Comparison of ENCODE assay signal across 8 cellular contexts in the genomic region with DNA sequence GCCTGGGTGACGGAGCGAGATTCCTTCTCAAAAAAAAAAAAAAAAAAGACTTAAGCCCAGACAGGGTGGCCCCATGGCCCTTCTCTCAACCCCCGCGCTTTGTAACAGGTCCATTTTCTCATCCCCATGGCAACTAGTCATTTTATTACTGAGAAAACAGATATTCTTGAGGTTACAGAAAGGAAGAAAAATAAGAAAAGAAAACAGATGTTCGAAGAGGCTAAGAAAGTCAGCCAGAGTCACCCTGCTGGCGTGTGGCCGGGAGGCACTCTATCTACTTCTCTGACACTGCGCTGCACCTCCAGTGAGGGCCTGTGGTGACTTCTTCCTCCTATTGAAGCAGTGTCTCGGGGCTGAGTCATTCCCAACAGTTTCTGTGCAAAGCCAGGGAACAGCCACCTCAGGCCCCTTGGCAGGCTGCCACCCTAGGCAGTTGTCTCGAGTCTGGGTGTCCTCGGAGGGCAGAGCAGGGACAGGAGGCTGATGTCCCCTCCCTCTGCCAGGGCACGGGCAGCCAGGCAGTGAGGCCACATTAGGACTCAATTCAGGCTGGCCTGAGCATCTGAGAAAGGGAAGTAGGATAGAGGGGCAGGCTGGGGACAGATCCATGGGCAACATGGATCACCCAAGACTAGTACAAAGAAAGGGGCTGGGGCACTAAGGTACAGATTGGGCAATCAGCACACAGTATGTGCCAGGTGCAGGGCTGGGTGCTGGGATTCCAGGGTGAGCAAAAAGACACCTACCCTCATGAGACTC. TPM values are rescaled to one million over a fixed set of nuclear protein-coding genes. Genes with fewer than 3 reads are reported as not detected.
DNase-seq lines count a peak whose midpoint lies in the region; ATAC-seq and TF ChIP-seq lines count a peak whose summit lies in the region.

No MANE protein-coding gene starts in this region.

- H3K23ac ChIP-seq in IMR-90 (ENCODE audit: low read depth, low read length): no peak overlapping the region

- H4K8ac ChIP-seq in IMR-90 (ENCODE audit: low read depth in 2 of 2, low read length in 2 of 2): no peak overlapping the region; a peak in 1 of 4 replicates

- no peak overlapping the region; the same call in 1 of the 2 replicates for H2AK5ac ChIP-seq in IMR-90 (ENCODE audit: low read depth, low read length)

- no peak overlapping the region for H3K4me3 ChIP-seq in IMR-90 (ENCODE audit: insufficient read depth, low read depth, low read length)
- no peak overlapping the region for H3K4me3 ChIP-seq in naive thymus-derived CD4-positive, alpha-beta T cell (ENCODE audit: low read length)
- H3K4me3 ChIP-seq in CD8-positive, alpha-beta T cell (ENCODE audit: low read depth, low read length): no peak overlapping the region

- H3K79me1 ChIP-seq in IMR-90 (ENCODE audit: low read depth in 1 of 2, low read length in 2 of 2): no peaks in the 10 kb centered on the region

- no peaks in the 10 kb centered on the region for H3K9me1 ChIP-seq in IMR-90 (ENCODE audit: insufficient read depth, low read length)

- intact Hi-C loops in IMR-90 (cut with micrococcal nuclease): no loop called here
- intact Hi-C loops in naive thymus-derived CD4-positive, alpha-beta T cell (cut with micrococcal nuclease): no loop called here
- intact Hi-C loops in CD8-positive, alpha-beta T cell (cut with DNase I, micrococcal nuclease): no loop called here

- H4K5ac ChIP-seq in IMR-90 (ENCODE audit: low read depth, low read length): no peak overlapping the region

- H3K56ac ChIP-seq in IMR-90 (ENCODE audit: extremely low read depth, insufficient read depth, low read length): no peak overlapping the region

- H3K36me3 ChIP-seq in IMR-90 (ENCODE audit: control insufficient read depth, insufficient read depth, low read length): no peaks in the 10 kb centered on the region
- no peaks in the 10 kb centered on the region for H3K36me3 ChIP-seq in naive thymus-derived CD4-positive, alpha-beta T cell (ENCODE audit: control insufficient read depth in 2 of 3, insufficient read depth in 3 of 3, low read length in 3 of 3)
- no peaks in the 10 kb centered on the region for H3K36me3 ChIP-seq in CD8-positive, alpha-beta T cell (ENCODE audit: insufficient read depth, low read length)

- peak; percentile 95 for ATAC-seq in IMR-90 (ENCODE audit: low read depth)
- peak; percentile 94 for ATAC-seq in naive thymus-derived CD4-positive, alpha-beta T cell
- ATAC-seq in GM21390 (IDR thresholded peaks at IDR 0.05; ENCODE audit: unreplicated experiment): no peak
- no peak for ATAC-seq in CD8-positive, alpha-beta T cell

- H2BK120ac ChIP-seq in IMR-90 (ENCODE audit: low read depth, low read length): no peak overlapping the region

- 0 out of 2 replicates have a peak overlapping the region, but pooled peaks have one; percentile 13 for H3K4me2 ChIP-seq in IMR-90 (ENCODE audit: low read depth, low read length)

- H3K4ac ChIP-seq in IMR-90 (ENCODE audit: low read depth, low read length): peak overlapping the region; percentile 9; the same call in 1 of the 2 replicates

- no peak overlapping the region for H3K27ac Mint-ChIP-seq in naive thymus-derived CD4-positive, alpha-beta T cell
- H3K27ac Mint-ChIP-seq in CD8-positive, alpha-beta T cell: no peak overlapping the region

- peak overlapping the region; percentile 84 for H2AFZ ChIP-seq in IMR-90 (replicated peaks; ENCODE audit: low read length, poor library complexity)

- WGBS in IMR-90 (ENCODE audit: extremely low coverage in 2 of 2, insufficient read length in 1 of 2), 2 experiments: 0% methylated on average over 4 of the region's 12 CpGs; no CpG with 5 or more reads in 1 of the 2 experiments

- H2BK20ac ChIP-seq in IMR-90 (ENCODE audit: low read depth, low read length): no peak overlapping the region

- H3K27me3 Mint-ChIP-seq in naive thymus-derived CD4-positive, alpha-beta T cell: peaks cover 0 to 6% (median 0%) of the 10 kb centered on the region in 5 donors
- peaks cover 5% of the 10 kb centered on the region for H3K27me3 Mint-ChIP-seq in CD8-positive, alpha-beta T cell (ENCODE audit: low read depth)

- BruUV-seq in IMR-90 (replicated peaks; lab: Mats Ljungman, UMichigan): no TSS peak

- H4K20me1 ChIP-seq in IMR-90 (ENCODE audit: insufficient read depth, low read length): no peaks in the 10 kb centered on the region

- H3K36me3 Mint-ChIP-seq in naive thymus-derived CD4-positive, alpha-beta T cell: peaks cover 0 to 3% (median 0%) of the 10 kb centered on the region in 5 donors
- no peaks in the 10 kb centered on the region for H3K36me3 Mint-ChIP-seq in CD8-positive, alpha-beta T cell

- peak overlapping the region; percentile 27; the same call in 1 of the 2 replicates for H4K91ac ChIP-seq in IMR-90 (ENCODE audit: insufficient read depth, low read depth, low read length)

- dilution Hi-C loops in IMR-90 (cut with HindIII; ENCODE audit: low sequenced_read_pairs, unreplicated experiment): no loop called here

- no peak overlapping the region for H3K18ac ChIP-seq in IMR-90 (ENCODE audit: low read depth, low read length)

- H3K9ac ChIP-seq in IMR-90 (ENCODE audit: low read depth, low read length): no peak overlapping the region

- in situ Hi-C loops in IMR-90 (cut with MboI; ENCODE audit: low sequenced_read_pairs): no loop called here

- H3K27me3 ChIP-seq in IMR-90 (ENCODE audit: control insufficient read depth, insufficient read depth, low read length): peaks cover 4% of the 10 kb centered on the region; the same call in 1 of the 2 replicates
- H3K27me3 ChIP-seq in naive thymus-derived CD4-positive, alpha-beta T cell (ENCODE audit: control insufficient read depth in 2 of 2, insufficient read depth in 2 of 2, low read length in 2 of 2): no peaks in the 10 kb centered on the region
- H3K27me3 ChIP-seq in CD8-positive, alpha-beta T cell (ENCODE audit: insufficient read depth, low read length): no peaks in the 10 kb centered on the region

- TF ChIP-seq RAD21 in IMR-90 (IDR thresholded peaks at IDR 0.05; ENCODE audit: low read length): no peak

- POLR2A ChIA-PET in IMR-90 (lab: Charles Lee; ENCODE audit: unreplicated experiment): no interaction called here
- POLR2A ChIA-PET in naive thymus-derived CD4-positive, alpha-beta T cell (lab: Charles Lee): no interaction called here
- POLR2A ChIA-PET in CD8-positive, alpha-beta T cell (lab: Charles Lee): no interaction called here

- H3K4me1 ChIP-seq in IMR-90 (ENCODE audit: control insufficient read depth, insufficient read depth, low read length): peaks cover 2% of the 10 kb centered on the region
- no peaks in the 10 kb centered on the region for H3K4me1 ChIP-seq in naive thymus-derived CD4-positive, alpha-beta T cell (ENCODE audit: control insufficient read depth in 2 of 2, insufficient read depth in 2 of 2, low read length in 2 of 2)
- no peaks in the 10 kb centered on the region for H3K4me1 ChIP-seq in CD8-positive, alpha-beta T cell (ENCODE audit: insufficient read depth, low read length)

- H3K4me3 Mint-ChIP-seq in naive thymus-derived CD4-positive, alpha-beta T cell: no peak overlapping the region
- H3K4me3 Mint-ChIP-seq in CD8-positive, alpha-beta T cell: no peak overlapping the region

- H3K14ac ChIP-seq in IMR-90 (replicated peaks; ENCODE audit: low read depth, low read length): no peak overlapping the region

- H3K4me1 Mint-ChIP-seq in naive thymus-derived CD4-positive, alpha-beta T cell: peaks cover 0 to 12% (median 0%) of the 10 kb centered on the region in 7 donors
- no peaks in the 10 kb centered on the region for H3K4me1 Mint-ChIP-seq in CD8-positive, alpha-beta T cell (ENCODE audit: low read depth)

- peaks cover 3% of the 10 kb centered on the region; the same call in 1 of the 2 replicates for H3K9me3 ChIP-seq in IMR-90 (ENCODE audit: control insufficient read depth, insufficient read depth, low read length)
- H3K9me3 ChIP-seq in naive thymus-derived CD4-positive, alpha-beta T cell (ENCODE audit: control insufficient read depth in 2 of 3, low read length in 3 of 3): no peaks in the 10 kb centered on the region
- no peaks in the 10 kb centered on the region for H3K9me3 ChIP-seq in CD8-positive, alpha-beta T cell (ENCODE audit: low read length)

- no peak overlapping the region for H2BK15ac ChIP-seq in IMR-90 (ENCODE audit: low read depth, low read length)

- peaks cover 0 to 1% (median 0%) of the 10 kb centered on the region in 11 donors for H3K9me3 Mint-ChIP-seq in naive thymus-derived CD4-positive, alpha-beta T cell
- H3K9me3 Mint-ChIP-seq in CD8-positive, alpha-beta T cell: no peaks in the 10 kb centered on the region

- no peak for TF ChIP-seq CTCF in IMR-90 (conservative IDR thresholded peaks at IDR 0.05; ENCODE audit: low read depth, low read length)
- TF ChIP-seq CTCF in CD8-positive, alpha-beta T cell (IDR thresholded peaks at IDR 0.05): no peak

- peak; percentile 24 for DNase-seq in NCI-H1694 treated with DMSO at 0.1 percent for 48 hours (lab: John Stamatoyannopoulos, UW)
- DNase-seq in NCI-H1694 (lab: John Stamatoyannopoulos, UW): no peak
- peak; percentile 86 for DNase-seq in IMR-90
- DNase-seq in SW480 (ENCODE audit: low spot score): peak; percentile 86
- peak; percentile 85 to 95 for DNase-seq in erythroblast (lab: John Stamatoyannopoulos, UW)
- no peak for DNase-seq in naive thymus-derived CD4-positive, alpha-beta T cell
- DNase-seq in CD8-positive, alpha-beta T cell: no peak

- H3K27ac ChIP-seq in IMR-90 (ENCODE audit: insufficient read depth, low read length): no peak overlapping the region
- no peak overlapping the region for H3K27ac ChIP-seq in naive thymus-derived CD4-positive, alpha-beta T cell (ENCODE audit: low read depth, low read length)
- no peak overlapping the region for H3K27ac ChIP-seq in CD8-positive, alpha-beta T cell (ENCODE audit: low read depth, low read length)

- no peak overlapping the region for H2BK5ac ChIP-seq in IMR-90 (ENCODE audit: low read depth, low read length, poor library complexity, severe bottlenecking)

- peak overlapping the region; percentile 4 for H2AK9ac ChIP-seq in IMR-90 (replicated peaks; ENCODE audit: low read depth, low read length, poor library complexity)

- CTCF ChIA-PET in IMR-90 (lab: Yijun Ruan, JAX): no interaction called here
- CTCF ChIA-PET in naive thymus-derived CD4-positive, alpha-beta T cell (lab: Charles Lee): no interaction called here
- CTCF ChIA-PET in CD8-positive, alpha-beta T cell (lab: Charles Lee): no interaction called here

- no peak for TF ChIP-seq POLR2A in IMR-90 (IDR thresholded peaks at IDR 0.05; ENCODE audit: low read depth, low read length)
- peak; percentile 80 for TF ChIP-seq POLR2A in erythroblast (IDR thresholded peaks at IDR 0.05; ENCODE audit: low read length)

RNA-seq across cellular contexts. Expression of a gene that starts 16.4 kb away (rescaled TPM):
- total RNA-seq in IMR-90 (2012; rRNA removed): 8.3 and 9.5 TPM in 2 replicates
- polyA plus RNA-seq in IMR-90 (2012; rRNA removed): 45.7 and 52.9 TPM in 2 replicates
- 22.9 and 32.0 TPM in 2 replicates for polyA plus RNA-seq in IMR-90 (2012; cell fraction: cytosol; rRNA removed)
- polyA plus RNA-seq in IMR-90 (2012; cell fraction: nucleus; rRNA removed; ENCODE audit: low replicate concordance): 107 and 150 TPM in 2 replicates
- total RNA-seq in naive thymus-derived CD4-positive, alpha-beta T cell: 10 to 100 TPM; 61.0 to 84.6 (median 67.9) TPM
- polyA plus RNA-seq in naive thymus-derived CD4-positive, alpha-beta T cell: 10 to 100 TPM in 1 of 2 donors, 1 to 10 TPM in 1; 8.6 to 15.0 TPM
- 10 to 100 TPM; 93.0 to 95.5 TPM for total RNA-seq in CD8-positive, alpha-beta T cell

RNA-seq across cellular contexts. Expression of a gene that starts 19.3 kb away (rescaled TPM):
- not detected in 2 replicates for total RNA-seq in IMR-90 (2012; rRNA removed)
- polyA plus RNA-seq in IMR-90 (2012; rRNA removed): not detected in 2 replicates
- not detected in 2 replicates for polyA plus RNA-seq in IMR-90 (2012; cell fraction: cytosol; rRNA removed)
- not detected in 2 replicates for polyA plus RNA-seq in IMR-90 (2012; cell fraction: nucleus; rRNA removed; ENCODE audit: low replicate concordance)
- total RNA-seq in naive thymus-derived CD4-positive, alpha-beta T cell: not detected
- polyA plus RNA-seq in naive thymus-derived CD4-positive, alpha-beta T cell: not detected
- total RNA-seq in CD8-positive, alpha-beta T cell: not detected

RNA-seq across cellular contexts. Expression of a gene that starts 28.6 kb away (rescaled TPM):
- total RNA-seq in IMR-90 (2012; rRNA removed): 54.2 and 55.2 TPM in 2 replicates
- 51.5 and 56.8 TPM in 2 replicates for polyA plus RNA-seq in IMR-90 (2012; rRNA removed)
- 39.1 and 52.5 TPM in 2 replicates for polyA plus RNA-seq in IMR-90 (2012; cell fraction: cytosol; rRNA removed)
- polyA plus RNA-seq in IMR-90 (2012; cell fraction: nucleus; rRNA removed; ENCODE audit: low replicate concordance): 24.5 and 42.4 TPM in 2 replicates
- total RNA-seq in naive thymus-derived CD4-positive, alpha-beta T cell: 10 to 100 TPM; 38.1 to 65.5 (median 51.9) TPM
- 100 to 1,000 TPM in 1 of 2 donors, 10 to 100 TPM in 1; 93.7 to 102 TPM for polyA plus RNA-seq in naive thymus-derived CD4-positive, alpha-beta T cell
- 10 to 100 TPM; 61.3 to 62.7 TPM for total RNA-seq in CD8-positive, alpha-beta T cell

RNA-seq across cellular contexts. Expression of a gene that starts 28.8 kb away (rescaled TPM):
- 189 and 285 TPM in 2 replicates for total RNA-seq in IMR-90 (2012; rRNA removed)
- polyA plus RNA-seq in IMR-90 (2012; rRNA removed): 652 and 804 TPM in 2 replicates
- 812 and 1,747 TPM in 2 replicates for polyA plus RNA-seq in IMR-90 (2012; cell fraction: cytosol; rRNA removed)
- polyA plus RNA-seq in IMR-90 (2012; cell fraction: nucleus; rRNA removed; ENCODE audit: low replicate concordance): 249 and 290 TPM in 2 replicates
- total RNA-seq in naive thymus-derived CD4-positive, alpha-beta T cell: 1,000 to 10,000 TPM; 1,053 to 1,849 (median 1,722) TPM
- polyA plus RNA-seq in naive thymus-derived CD4-positive, alpha-beta T cell: 1,000 to 10,000 TPM; 1,055 to 1,372 TPM
- 1,000 to 10,000 TPM; 1,787 to 1,833 TPM for total RNA-seq in CD8-positive, alpha-beta T cell

RNA-seq across cellular contexts. Expression of a gene that starts 31.0 kb away (rescaled TPM):
- total RNA-seq in IMR-90 (2012; rRNA removed): 62.8 and 110 TPM in 2 replicates
- 182 and 263 TPM in 2 replicates for polyA plus RNA-seq in IMR-90 (2012; rRNA removed)
- polyA plus RNA-seq in IMR-90 (2012; cell fraction: cytosol; rRNA removed): 108 and 165 TPM in 2 replicates
- polyA plus RNA-seq in IMR-90 (2012; cell fraction: nucleus; rRNA removed; ENCODE audit: low replicate concordance): 150 and 381 TPM in 2 replicates
- total RNA-seq in naive thymus-derived CD4-positive, alpha-beta T cell: 100 to 1,000 TPM in 3 of 5 experiments, 10 to 100 TPM in 2; 93.6 to 195 (median 130) TPM
- polyA plus RNA-seq in naive thymus-derived CD4-positive, alpha-beta T cell: 10 to 100 TPM; 73.1 to 78.8 TPM
- 10 to 100 TPM; 61.8 to 63.8 TPM for total RNA-seq in CD8-positive, alpha-beta T cell

Comparison
In these comparisons a context has a peak if more than half of its experiments do, and no peak if none do; other contexts are left out.
1. DNase-seq: peak in NCI-H1694 treated with DMSO at 0.1 percent for 48 hours (single experiment), IMR-90 (single experiment), SW480 (single experiment) and erythroblast (2 of 2); none in NCI-H1694 (single experiment), naive thymus-derived CD4-positive, alpha-beta T cell (0 of 9) and CD8-positive, alpha-beta T cell (0 of 7).
2. ATAC-seq: peak in IMR-90 (single experiment) and naive thymus-derived CD4-positive, alpha-beta T cell (single experiment); none in GM21390 (single experiment) and CD8-positive, alpha-beta T cell (single experiment).